In genomic region chr12:110100315-110100970, GRCh38 we compare ENCODE assay signal across 8 cellular contexts. TPM values are rescaled to one million over a fixed set of nuclear protein-coding genes. Genes with fewer than 3 reads are reported as not detected.
DNase-seq lines count a peak whose midpoint lies in the region; ATAC-seq, FAIRE-seq and TF ChIP-seq lines count a peak whose summit lies in the region.

No MANE protein-coding gene starts in this region.

- 0 out of 2 replicates have a peak overlapping the region, but pooled peaks have one; percentile 22 for H3K9ac ChIP-seq in GM12878 (ENCODE audit: control insufficient read depth, insufficient read depth, low read length)

- intact Hi-C loops in Right ventricle myocardium inferior (cut with DNase I) (loop anchor here (1.0 to 10.0 kb wide), 3 partner anchors 82 to 331 kb away; partner anchors contain the start of gene ATP2A2), cardiac septum (cut with DNase I) (loop anchor here (1.0 to 10.0 kb wide), 5 partner anchors 144 to 331 kb away; partner anchors contain the start of genes ANAPC7 and ATP2A2), GM12878 (cut with micrococcal nuclease; ENCODE audit: unreplicated experiment) (loop anchor here (1.0 to 5.0 kb wide), 5 partner anchors 145 to 787 kb away; no protein-coding TSS in a partner anchor)

- TF ChIP-seq RAD21 in GM12878 (IDR thresholded peaks at IDR 0.05; ENCODE audit: insufficient read depth, low read depth, low read length): peak; percentile 96

- RAD21 ChIA-PET in GM12878 (lab: Charles Lee; ENCODE audit: unreplicated experiment): interaction anchor here (0.6 to 4.0 kb wide), 8 partner anchors 24 to 501 kb away, joined by 3 to 29 read pairs (median 4); partner anchors contain the start of genes ARPC3 and IFT81

- DNase-seq in Right ventricle myocardium inferior (ENCODE audit: missing footprints) (no peak), cardiac septum (ENCODE audit: low spot score) (no peak), NCI-H1694 treated with DMSO at 0.1 percent for 48 hours (lab: John Stamatoyannopoulos, UW) (peak; percentile 83), T-helper 22 cell (ENCODE audit: low read depth) (peak; percentile 12), GM12878 (ENCODE audit: low read depth, low spot score) (peak; percentile 93), iPS DF 6.9 (ENCODE audit: low read depth, low spot score) (peak; percentile 83)
- peak; percentile 19 to 59 for DNase-seq in stimulated activated CD4-positive, alpha-beta T cell treated with anti-CD3 and anti-CD28 coated beads, Interleukin-12 subunit alpha, Interleukin-12 subunit beta, amount 100 ng/mL, for 24 hours (ENCODE audit: low read depth in 2 of 2)

- 0% methylated on average over 8 of the region's 8 CpGs for WGBS in GM12878 (ENCODE audit: insufficient coverage, insufficient replicate concordance, low lambda C conversion rate, missing lambda C conversion rate)
- no CpG with 5 or more reads among the region's 8 CpGs for WGBS in iPS DF 6.9 (ENCODE audit: insufficient coverage, insufficient read length)

- H3K36me3 ChIP-seq in GM12878 (ENCODE audit: control insufficient read depth in 2 of 2, insufficient read depth in 2 of 2, low read length in 1 of 2) (no peaks in the 10 kb centered on the region; a peak in 1 of 4 replicates), iPS DF 6.9 (ENCODE audit: control insufficient read depth, insufficient read depth, low read length) (no peaks in the 10 kb centered on the region)

- no peaks in the 10 kb centered on the region for H3K79me2 ChIP-seq in GM12878 (ENCODE audit: control insufficient read depth, insufficient read depth, low read length)

- no peaks in the 10 kb centered on the region for H3K9me3 ChIP-seq in GM12878 (replicated peaks; ENCODE audit: control insufficient read depth, insufficient read depth, low read length)
- no peaks in the 10 kb centered on the region for H3K9me3 ChIP-seq in iPS DF 6.9 (ENCODE audit: control insufficient read depth, insufficient read depth, low read length)

- SMC1A ChIA-PET in GM12878 (lab: Charles Lee; ENCODE audit: uncharacterized antibody, unreplicated experiment): interaction anchor here (0.6 to 3.1 kb wide), 21 partner anchors 12 to 501 kb away, joined by 3 to 19 read pairs (median 4); no protein-coding TSS in a partner anchor

- H3K4me3 ChIP-seq in GM12878 (no peak overlapping the region), iPS DF 6.9 (ENCODE audit: low read length) (no peak overlapping the region)

- peak; percentile 85 to 92 (median 85) for TF ChIP-seq CTCF in GM12878 (IDR thresholded peaks at IDR 0.05 in 2 of 3, conservative IDR thresholded peaks at IDR 0.05 in 1 of 3; ENCODE audit: control insufficient read depth in 2 of 3, extremely low read depth in 1 of 3, insufficient read depth in 1 of 3, low read depth in 3 of 3, low read length in 3 of 3)

- peak overlapping the region; percentile 90 for H2AFZ ChIP-seq in GM12878 (ENCODE audit: control insufficient read depth, low read depth, low read length)

- peak; percentile 95 for FAIRE-seq in GM12878 (lab: Jason Lieb, UNC)

- H3K4me2 ChIP-seq in GM12878 (ENCODE audit: control insufficient read depth, insufficient read depth): peak overlapping the region; percentile 80

- ATAC-seq in Right ventricle myocardium inferior (peak; percentile 66), HG02870 (IDR thresholded peaks at IDR 0.05; ENCODE audit: unreplicated experiment) (peak; percentile 81), GM12878 (peak; percentile 93)

- TF ChIP-seq POLR2A in GM12878 (IDR thresholded peaks at IDR 0.05; ENCODE audit: low read depth, low read length): no peak

- CTCF ChIA-PET in GM12878 (lab: Yijun Ruan, JAX): interaction anchor here (0.6 to 7.4 kb wide), 38 partner anchors 9 to 502 kb away, joined by 3 to 59 read pairs (median 4); partner anchors contain the start of genes ARPC3 and IFT81

- H3K27me3 ChIP-seq in GM12878 (replicated peaks in 1 of 2; ENCODE audit: control insufficient read depth in 2 of 2, insufficient read depth in 2 of 2, low read length in 1 of 2) (no peaks in the 10 kb centered on the region), iPS DF 6.9 (ENCODE audit: control insufficient read depth, insufficient read depth, low read length) (no peaks in the 10 kb centered on the region)

- peak in 1 of 2 experiments; percentile 30; a peak in 1 of 4 replicates for TF ChIP-seq EP300 in GM12878 (IDR thresholded peaks at IDR 0.05; ENCODE audit: borderline replicate concordance in 1 of 2, control insufficient read depth in 1 of 2, low read depth in 2 of 2, low read length in 2 of 2)

- POLR2A ChIA-PET in GM12878 (lab: Charles Lee): interaction anchor here (0.7 to 1.2 kb wide), 3 partner anchors 21 to 372 kb away, joined by 3 to 5 read pairs (median 5); partner anchors contain the start of gene TCHP

- H3K4me1 ChIP-seq in GM12878 (ENCODE audit: control insufficient read depth, insufficient read depth, low read length) (peaks cover 9% of the 10 kb centered on the region; the same call in 1 of the 2 replicates), iPS DF 6.9 (ENCODE audit: control insufficient read depth, insufficient read depth, low read length) (no peaks in the 10 kb centered on the region)

- H4K20me1 ChIP-seq in GM12878 (ENCODE audit: control insufficient read depth, insufficient read depth): no peaks in the 10 kb centered on the region; the same call in 1 of the 2 replicates

- peak overlapping the region; percentile 49 for H3K27ac ChIP-seq in GM12878 (ENCODE audit: control insufficient read depth, insufficient read depth)
- H3K27ac ChIP-seq in iPS DF 6.9 (ENCODE audit: low read length): no peak overlapping the region

- no TSS peak for BruUV-seq in GM12878 (replicated peaks; lab: Mats Ljungman, UMichigan)

- in situ Hi-C loops in GM12878 (cut with MboI): loop anchor here (5.0 kb wide), 2 partner anchors 142 to 332 kb away; no protein-coding TSS in a partner anchor

TF ChIP-seq in GM12878, 131 proteins besides CTCF, POLR2A, EP300 and RAD21 (continues in another document):
- no peak for TF ChIP-seq CBX5 (IDR thresholded peaks at IDR 0.05; ENCODE audit: low read depth)
- TF ChIP-seq ZNF24 (IDR thresholded peaks at IDR 0.05): no peak
- TF ChIP-seq NKRF (conservative IDR thresholded peaks at IDR 0.05): no peak
- TF ChIP-seq POU2F2 (IDR thresholded peaks at IDR 0.05; ENCODE audit: borderline replicate concordance, low read depth, low read length): peak; percentile 67; the same call in 1 of the 3 replicates
- TF ChIP-seq ETV6 (conservative IDR thresholded peaks at IDR 0.05 in 1 of 2, IDR thresholded peaks at IDR 0.05 in 1 of 2; ENCODE audit: borderline replicate concordance in 1 of 2, low read depth in 1 of 2): peak in 1 of 2 experiments; percentile 60; a peak in 1 of 4 replicates
- peak; percentile 37; the same call in 1 of the 2 replicates for TF ChIP-seq TAF1 (IDR thresholded peaks at IDR 0.05; ENCODE audit: borderline replicate concordance, low read depth, low read length)

RNA-seq across cellular contexts. Expression of gene IFT81, which starts 23.7 kb away (rescaled TPM):
- 8.1 TPM for total RNA-seq in Right ventricle myocardium inferior
- total RNA-seq in cardiac septum: 6.4 TPM
- 15.7 and 17.5 TPM in 2 replicates for total RNA-seq in GM12878 (2013; cell fraction: nucleolus; rRNA removed)
- total RNA-seq in GM12878 (2014; rRNA removed): 4.1 and 4.2 TPM in 2 replicates
- total RNA-seq in GM12878 (2014; rRNA removed; fragmentation: Illumina TruSeq; extraction: Trizol): 7.4 and 8.6 TPM in 2 replicates
- total RNA-seq in GM12878 (2021): 5.5 and 6.1 TPM in 2 replicates
- polyA plus RNA-seq in GM12878 (2011; ENCODE audit: low read depth): 2.8 TPM
- polyA plus RNA-seq in GM12878 (2011; rRNA removed): 5.3 and 12.0 TPM in 2 replicates
- polyA plus RNA-seq in GM12878 (2011; cell fraction: cytosol; rRNA removed): 1.3 and 1.6 TPM in 2 replicates
- polyA plus RNA-seq in GM12878 (2011; cell fraction: nucleus; rRNA removed): 5.7 and 6.2 TPM in 2 replicates
- polyA plus RNA-seq in GM12878 (2012): 4.3 and 5.0 TPM in 2 replicates
- polyA plus RNA-seq in GM12878 (2014; fragmentation: Illumina TruSeq; extraction: Trizol): 8.2 and 10.4 TPM in 2 replicates
- 1 to 10 TPM; 5.3 to 5.8 TPM for polyA plus RNA-seq in GM12878 (2014; fragmentation: Nextera tagmentation; extraction: Ambion mirVana)
- polyA plus RNA-seq in GM12878 (2014; rRNA removed): 4.3 and 5.4 TPM in 2 replicates
- polyA plus RNA-seq in GM12878 (2016; fragmentation: Nextera tagmentation; extraction: Ambion mirVana): 1 to 10 TPM; 9.4 to 9.9 TPM
- polyA minus RNA-seq in GM12878 (2011; rRNA and poly(A)+ RNA removed): 1.6 and 2.6 TPM in 2 replicates
- 2.3 and 2.8 TPM in 2 replicates for polyA minus RNA-seq in GM12878 (2011; cell fraction: cytosol; rRNA and poly(A)+ RNA removed)
- polyA minus RNA-seq in GM12878 (2011; cell fraction: nucleus; rRNA and poly(A)+ RNA removed): 3.0 and 4.6 TPM in 2 replicates

RNA-seq across cellular contexts. Expression of gene C12orf76, which starts 52.1 kb away (rescaled TPM):
- total RNA-seq in Right ventricle myocardium inferior: 5.3 TPM
- 6.4 TPM for total RNA-seq in cardiac septum
- total RNA-seq in GM12878 (2013; cell fraction: nucleolus; rRNA removed): 26.2 TPM in 2 replicates
- total RNA-seq in GM12878 (2014; rRNA removed): 10.1 and 12.2 TPM in 2 replicates
- total RNA-seq in GM12878 (2014; rRNA removed; fragmentation: Illumina TruSeq; extraction: Trizol): 7.9 and 9.1 TPM in 2 replicates
- total RNA-seq in GM12878 (2021): 9.3 and 11.1 TPM in 2 replicates
- 10.2 TPM for polyA plus RNA-seq in GM12878 (2011; ENCODE audit: low read depth)
- polyA plus RNA-seq in GM12878 (2011; rRNA removed): 20.4 and 27.4 TPM in 2 replicates
- polyA plus RNA-seq in GM12878 (2011; cell fraction: cytosol; rRNA removed): 17.2 and 18.4 TPM in 2 replicates
- polyA plus RNA-seq in GM12878 (2011; cell fraction: nucleus; rRNA removed): 12.1 and 15.3 TPM in 2 replicates
- 15.5 and 19.8 TPM in 2 replicates for polyA plus RNA-seq in GM12878 (2012)
- polyA plus RNA-seq in GM12878 (2014; fragmentation: Illumina TruSeq; extraction: Trizol): 8.8 and 14.0 TPM in 2 replicates
- polyA plus RNA-seq in GM12878 (2014; fragmentation: Nextera tagmentation; extraction: Ambion mirVana): 1 to 10 TPM; 3.6 to 4.6 TPM
- polyA plus RNA-seq in GM12878 (2014; rRNA removed): 12.1 and 13.7 TPM in 2 replicates
- 10 to 100 TPM; 13.7 to 13.8 TPM for polyA plus RNA-seq in GM12878 (2016; fragmentation: Nextera tagmentation; extraction: Ambion mirVana)
- 12.4 and 15.9 TPM in 2 replicates for polyA minus RNA-seq in GM12878 (2011; rRNA and poly(A)+ RNA removed)
- 4.4 and 6.1 TPM in 2 replicates for polyA minus RNA-seq in GM12878 (2011; cell fraction: cytosol; rRNA and poly(A)+ RNA removed)
- 3.9 and 6.8 TPM in 2 replicates for polyA minus RNA-seq in GM12878 (2011; cell fraction: nucleus; rRNA and poly(A)+ RNA removed)

Comparison
In these comparisons a context has a peak if more than half of its experiments do, and no peak if none do; other contexts are left out.
1. DNase-seq: peak in NCI-H1694 treated with DMSO at 0.1 percent for 48 hours (single experiment), T-helper 22 cell (single experiment), GM12878 (single experiment), iPS DF 6.9 (single experiment) and stimulated activated CD4-positive, alpha-beta T cell treated with anti-CD3 and anti-CD28 coated beads, Interleukin-12 subunit alpha, Interleukin-12 subunit beta, amount 100 ng/mL, for 24 hours (2 of 2); none in Right ventricle myocardium inferior (single experiment) and cardiac septum (single experiment).
2. Peak in every context shown above with its lines, with median percentiles within 50 percentile points of each other: ATAC-seq.